Comparison of ENCODE assay signal across 2 cellular contexts in genomic region chr6:112054001-112054400, GRCh38.
TF ChIP-seq lines count a peak whose summit lies in the region.

CCN6 (plus strand) TSS chr6:112054104; CDS start chr6:112054358, 254 bp downstream.

TF ChIP-seq in HepG2, 621 proteins besides CTCF, POLR2A, EP300 and RAD21 (continues in another document):
- 0 out of 2 replicates have a peak, but pooled peaks have one; percentile 33 for TF ChIP-seq CREB1 (IDR thresholded peaks at IDR 0.05)
- no peak for TF ChIP-seq CREB1 (CRISPR knock-in tag; IDR thresholded peaks at IDR 0.05)
- TF ChIP-seq GABPB1 (CRISPR knock-in tag; IDR thresholded peaks at IDR 0.05): no peak
- TF ChIP-seq STAG1 (CRISPR knock-in tag; IDR thresholded peaks at IDR 0.05): no peak
- no peak for TF ChIP-seq DR1 (CRISPR knock-in tag; IDR thresholded peaks at IDR 0.05)
- 0 out of 2 replicates have a peak, but pooled peaks have one; percentile 56 for TF ChIP-seq NRL (CRISPR knock-in tag; IDR thresholded peaks at IDR 0.05; ENCODE audit: borderline replicate concordance)
- no peak for TF ChIP-seq ZNF101 (CRISPR knock-in tag; IDR thresholded peaks at IDR 0.05; ENCODE audit: borderline replicate concordance, low read depth)
- TF ChIP-seq KDM2A (CRISPR knock-in tag; IDR thresholded peaks at IDR 0.05; ENCODE audit: borderline replicate concordance, low read depth): no peak
- no peak for TF ChIP-seq EED (CRISPR knock-in tag; IDR thresholded peaks at IDR 0.05)
- 0 out of 2 replicates have a peak, but pooled peaks have one; percentile 29 for TF ChIP-seq ZNF709 (CRISPR knock-in tag; IDR thresholded peaks at IDR 0.05)
- no peak for TF ChIP-seq PLSCR1 (CRISPR knock-in tag; IDR thresholded peaks at IDR 0.05; ENCODE audit: borderline replicate concordance)
- no peak for TF ChIP-seq HOMEZ (CRISPR knock-in tag; IDR thresholded peaks at IDR 0.05; ENCODE audit: low read depth)
- no peak for TF ChIP-seq SPEN (CRISPR knock-in tag; IDR thresholded peaks at IDR 0.05; ENCODE audit: low read depth)
- TF ChIP-seq MAFG (CRISPR knock-in tag; IDR thresholded peaks at IDR 0.05): no peak
- TF ChIP-seq ZNF367 (CRISPR knock-in tag; IDR thresholded peaks at IDR 0.05; ENCODE audit: borderline replicate concordance): no peak
- 0 out of 2 replicates have a peak, but pooled peaks have one; percentile 33 for TF ChIP-seq DZIP1 (CRISPR knock-in tag; IDR thresholded peaks at IDR 0.05)
- no peak for TF ChIP-seq ZSCAN12 (CRISPR knock-in tag; IDR thresholded peaks at IDR 0.05)
- no peak for TF ChIP-seq ISX (CRISPR knock-in tag; conservative IDR thresholded peaks at IDR 0.05)
- no peak for TF ChIP-seq IRF1 (CRISPR knock-in tag; IDR thresholded peaks at IDR 0.05; ENCODE audit: low read depth)
- no peak for TF ChIP-seq BHLHE40 (IDR thresholded peaks at IDR 0.05; ENCODE audit: low read length)
- no peak for TF ChIP-seq ZNF780A (CRISPR knock-in tag; IDR thresholded peaks at IDR 0.05)
- no peak for TF ChIP-seq XRCC5 (optimal IDR thresholded peaks at IDR 0.05; ENCODE audit: low read length)
- no peak for TF ChIP-seq TCF12 (IDR thresholded peaks at IDR 0.05)
- TF ChIP-seq TCF12 (CRISPR knock-in tag; IDR thresholded peaks at IDR 0.05): no peak
- no peak for TF ChIP-seq DMAP1 (CRISPR knock-in tag; IDR thresholded peaks at IDR 0.05)
- no peak for TF ChIP-seq MYNN (CRISPR knock-in tag; IDR thresholded peaks at IDR 0.05; ENCODE audit: low read depth)

TF ChIP-seq in H1, 55 proteins besides CTCF, POLR2A, EP300 and RAD21:
- TF ChIP-seq SAP30 (IDR thresholded peaks at IDR 0.05; ENCODE audit: insufficient read depth, insufficient replicate concordance, low read length) (no peak), PHF8 (conservative IDR thresholded peaks at IDR 0.05; ENCODE audit: low read depth, low read length) (no peak), NANOG (IDR thresholded peaks at IDR 0.05; ENCODE audit: insufficient read depth, low read depth, low read length, poor library complexity, severe bottlenecking) (no peak), SP2 (IDR thresholded peaks at IDR 0.05; ENCODE audit: low read length) (no peak), JUN (IDR thresholded peaks at IDR 0.05; ENCODE audit: low read depth, low read length) (no peak), BCL11A (IDR thresholded peaks at IDR 0.05; ENCODE audit: low read depth in 2 of 2, low read length in 2 of 2) (no peak), MAFK (IDR thresholded peaks at IDR 0.05; ENCODE audit: low read depth, low read length) (no peak), KDM4A (IDR thresholded peaks at IDR 0.05; ENCODE audit: low read depth, low read length, severe bottlenecking) (no peak), TBP (IDR thresholded peaks at IDR 0.05; ENCODE audit: low read depth, low read length) (no peak), EZH2 (IDR thresholded peaks at IDR 0.05; ENCODE audit: low read depth, low read length, severe bottlenecking) (no peak), BRCA1 (IDR thresholded peaks at IDR 0.05; ENCODE audit: low read depth, low read length) (no peak), E2F6 (IDR thresholded peaks at IDR 0.05) (no peak)
